18 cellular contexts compared by ENCODE assay signal in genomic region chr3:59717679-59718205, GRCh38.
"Had no signal": no experiment of that assay in that cellular context is flagged by ENCODE, and none has a peak within 500 bp of the region (broad histone marks: within the 10 kb centered on the region; RNA-seq: fewer than 3 reads in every experiment).

No MANE protein-coding gene starts in this region.

- H3K36me3 Mint-ChIP-seq: memory B cell had no signal

- H3K27ac Mint-ChIP-seq: activated naive CD8-positive, alpha-beta T cell; activated T-cell treated with anti-CD3 and anti-CD28 coated beads, Interleukin-2, amount 50 U/mL, for 24 hours; memory B cell; natural killer cell treated with Interleukin-12 subunit alpha and Interleukin-12 subunit beta and Interleukin-15 and Interleukin-18, amount 100 ng/mL, for 72 hours; T-helper 17 cell had no signal

- H3K4me3 Mint-ChIP-seq: activated naive CD8-positive, alpha-beta T cell; activated T-cell treated with anti-CD3 and anti-CD28 coated beads, Interleukin-2, amount 50 U/mL, for 24 hours; memory B cell; natural killer cell treated with Interleukin-12 subunit alpha and Interleukin-12 subunit beta and Interleukin-15 and Interleukin-18, amount 100 ng/mL, for 72 hours; T-helper 17 cell had no signal

- DNase-seq: activated CD4-positive, alpha-beta T cell treated with anti-CD3 and anti-CD28 coated beads, Interleukin-2, amount 50 U/mL, for 1 hour; activated CD4-positive, CD25-positive, alpha-beta regulatory T cell; activated gamma-delta T cell; activated T-cell treated with anti-CD3 and anti-CD28 coated beads, Interleukin-2, amount 50 U/mL, for 24 hours; amygdala; brain microvascular endothelial cell; dermis blood vessel endothelial cell; hippocampal formation; left ventricle myocardium inferior; psoas muscle; stimulated activated CD4-positive, alpha-beta T cell treated with anti-CD3 and anti-CD28 coated beads, Interleukin-2, amount 100 ng/mL, for 24 hours; stimulated activated naive CD8-positive, alpha-beta T cell treated with anti-CD3 and anti-CD28 coated beads, Interleukin-15, Interleukin-2, amounts not matched to agents 100 U/mL and 50 U/mL, for 24 hours; T-helper 17 cell; upper lobe of left lung had no signal

- H3K4me1 Mint-ChIP-seq: memory B cell, T-helper 17 cell had no signal

- H3K9me3 ChIP-seq: psoas muscle, upper lobe of left lung had no signal

- H3K27me3 ChIP-seq: brain microvascular endothelial cell, upper lobe of left lung had no signal

- H3K36me3 ChIP-seq: brain microvascular endothelial cell, left ventricle myocardium inferior, upper lobe of left lung had no signal

- H3K4me1 ChIP-seq: left ventricle myocardium inferior, psoas muscle, upper lobe of left lung had no signal

- H3K4me3 ChIP-seq: left ventricle myocardium inferior, psoas muscle, upper lobe of left lung had no signal

- H3K27me3 Mint-ChIP-seq: activated naive CD8-positive, alpha-beta T cell; activated T-cell treated with anti-CD3 and anti-CD28 coated beads, Interleukin-2, amount 50 U/mL, for 24 hours; memory B cell had no signal

- H3K27ac ChIP-seq: brain microvascular endothelial cell, left ventricle myocardium inferior, psoas muscle, upper lobe of left lung had no signal

- ATAC-seq: natural killer cell treated with Interleukin-12 subunit alpha and Interleukin-12 subunit beta and Interleukin-15 and Interleukin-18, amount 100 ng/mL, for 72 hours; psoas muscle; sciatic nerve; stimulated activated naive CD8-positive, alpha-beta T cell treated with anti-CD3 and anti-CD28 coated beads, Interleukin-15, Interleukin-2, amounts not matched to agents 100 U/mL and 50 U/mL, for 24 hours; T-helper 17 cell had no signal
